Comparison of ENCODE assay signal across 8 cellular contexts in genomic region chr2:127885780-127886592, GRCh38. TPM values are rescaled to one million over a fixed set of nuclear protein-coding genes. Genes with fewer than 3 reads are reported as not detected.
DNase-seq lines count a peak whose midpoint lies in the region; ATAC-seq and TF ChIP-seq lines count a peak whose summit lies in the region.
"Not testable (repeated sequence)": the region's sequence is repeated elsewhere in the genome, so short reads cannot be mapped to it uniquely, and the experiment has no call there.

Gene AMMECR1L, minus strand, starts transcription at chr2:127885956. Its CDS starts 11,722 bp downstream, at chr2:127874234.

- in situ Hi-C loops in Panc1 (cut with HindIII; ENCODE audit: low pct_unique_long_range_greater_than_20kb, low sequenced_read_pairs): not testable (repeated sequence)

- peak within 1 kb of the TSS; percentile 81 to 100 (median 94) for H3K27ac Mint-ChIP-seq in CD8-positive, alpha-beta memory T cell
- peak within 1 kb of the TSS; percentile 71 for H3K27ac Mint-ChIP-seq in endothelial cell (ENCODE audit: unreplicated experiment)

- TF ChIP-seq CTCF in HL-60 (IDR thresholded peaks at IDR 0.05; ENCODE audit: insufficient read depth, low read length); Panc1 (IDR thresholded peaks at IDR 0.05); endothelial cell (IDR thresholded peaks at IDR 0.05; ENCODE audit: unreplicated experiment): not testable (repeated sequence)

- peak within 1 kb of the TSS; percentile 35 for H3K27ac ChIP-seq in CD8-positive, alpha-beta memory T cell (ENCODE audit: low read depth, low read length)
- H3K27ac ChIP-seq in HL-60 (replicated peaks) (peak within 1 kb of the TSS; percentile 82), Panc1 (ENCODE audit: low read length) (peak within 1 kb of the TSS; percentile 88)

- not testable (repeated sequence) for H3K9me3 Mint-ChIP-seq in CD8-positive, alpha-beta memory T cell; endothelial cell (ENCODE audit: unreplicated experiment)

- H3K4me1 ChIP-seq in CD8-positive, alpha-beta memory T cell (ENCODE audit: insufficient read depth, low read length): peaks cover 28% of the 10 kb centered on the region
- H3K4me1 ChIP-seq in Panc1 (ENCODE audit: control insufficient read depth, insufficient read depth, low read length): peaks cover 22% of the 10 kb centered on the region

- intact Hi-C loops in Panc1 (cut with micrococcal nuclease; ENCODE audit: unreplicated experiment): not testable (repeated sequence)

- peak within 1 kb of the TSS; percentile 87 to 98 (median 91) for H3K4me3 Mint-ChIP-seq in CD8-positive, alpha-beta memory T cell
- peak within 1 kb of the TSS; percentile 96 for H3K4me3 Mint-ChIP-seq in endothelial cell (ENCODE audit: unreplicated experiment)

- peak; percentile 62 to 86 (median 82) for DNase-seq in CD8-positive, alpha-beta memory T cell
- peak; percentile 35 to 82 for DNase-seq in HL-60 (ENCODE audit: low read depth in 1 of 2, low spot score in 1 of 2)
- not testable (repeated sequence) for DNase-seq in Panc1 (ENCODE audit: low read depth, low spot score)
- DNase-seq in activated T-cell treated with anti-CD3 and anti-CD28 coated beads for 4 hours: peak; percentile 46
- peak; percentile 72 for DNase-seq in endothelial cell (ENCODE audit: low spot score)
- DNase-seq in mesenteric fat pad (ENCODE audit: low spot score): peak; percentile 92
- peak; percentile 49 for DNase-seq in stimulated activated CD8-positive, alpha-beta memory T cell treated with anti-CD3 and anti-CD28 coated beads, Interleukin-12 subunit alpha, Interleukin-12 subunit beta, amount 100 ng/mL, for 1 hour (ENCODE audit: low read depth)

- H3K27me3 Mint-ChIP-seq in CD8-positive, alpha-beta memory T cell: not testable (repeated sequence)
- H3K27me3 Mint-ChIP-seq in endothelial cell (ENCODE audit: unreplicated experiment): peaks cover 14% of the 10 kb centered on the region

- H3K9me3 ChIP-seq in CD8-positive, alpha-beta memory T cell (ENCODE audit: low read length); Panc1 (ENCODE audit: control insufficient read depth, insufficient read depth, low read depth, low read length): not testable (repeated sequence)

- peaks cover 44 to 57% (median 44%) of the 10 kb centered on the region in 3 donors for H3K4me1 Mint-ChIP-seq in CD8-positive, alpha-beta memory T cell
- H3K4me1 Mint-ChIP-seq in endothelial cell (ENCODE audit: unreplicated experiment): peaks cover 21% of the 10 kb centered on the region

- CTCF ChIA-PET in CD8-positive, alpha-beta memory T cell (lab: Charles Lee); Panc1 (lab: Charles Lee): not testable (repeated sequence)

- H3K4me3 ChIP-seq in CD8-positive, alpha-beta memory T cell (ENCODE audit: low read length): peak within 1 kb of the TSS; percentile 52
- H3K4me3 ChIP-seq in HL-60 (replicated peaks; ENCODE audit: insufficient read depth, low read length) (peak within 1 kb of the TSS; percentile 52), Panc1 (ENCODE audit: low read depth in 2 of 2, low read length in 2 of 2) (peak within 1 kb of the TSS; percentile 71 to 79)

- H3K36me3 ChIP-seq in CD8-positive, alpha-beta memory T cell (ENCODE audit: insufficient read depth, low read length): not testable (repeated sequence)
- H3K36me3 ChIP-seq in Panc1 (ENCODE audit: control insufficient read depth, insufficient read depth, low read length): peaks cover 20% of the 10 kb centered on the region

- not testable (repeated sequence) for BruUV-seq in Panc1 (replicated peaks; lab: Mats Ljungman, UMichigan)

- H3K36me3 Mint-ChIP-seq in CD8-positive, alpha-beta memory T cell: peaks cover 0 to 34% (median 0%) of the 10 kb centered on the region in 3 donors
- H3K36me3 Mint-ChIP-seq in endothelial cell (ENCODE audit: low read depth, unreplicated experiment): peaks cover 17% of the 10 kb centered on the region

- POLR2A ChIA-PET in CD8-positive, alpha-beta memory T cell (lab: Charles Lee): interaction anchor here (1.4 kb wide), 1 partner anchor 75 kb away, joined by 3 read pairs; the partner anchor contains the start of gene WDR33
- POLR2A ChIA-PET in Panc1 (lab: Charles Lee): interaction anchor here (0.6 kb wide), 1 partner anchor 220 kb away, joined by 3 read pairs; no protein-coding TSS in a partner anchor

- ATAC-seq in GM21367 (IDR thresholded peaks at IDR 0.05; ENCODE audit: unreplicated experiment): peak; percentile 84
- peak; percentile 95 for ATAC-seq in Panc1

- not testable (repeated sequence) for H3K27me3 ChIP-seq in CD8-positive, alpha-beta memory T cell (ENCODE audit: insufficient read depth, low read length, poor library complexity, severe bottlenecking); HL-60 (ENCODE audit: insufficient read depth, poor library complexity, severe bottlenecking); Panc1 (ENCODE audit: control insufficient read depth, insufficient read depth, low read length)

RNA-seq across cellular contexts. Expression of gene AMMECR1L, which starts in this region (rescaled TPM):
- total RNA-seq in CD8-positive, alpha-beta memory T cell: 10 to 100 TPM; 23.4 to 24.0 TPM
- polyA plus RNA-seq in CD8-positive, alpha-beta memory T cell: 8.7 TPM
- total RNA-seq in Panc1 (2021; ENCODE audit: unreplicated experiment): 26.5 TPM
- 19.4 TPM for polyA plus RNA-seq in Panc1 (2012; ENCODE audit: insufficient read length)
- total RNA-seq in endothelial cell (ENCODE audit: unreplicated experiment): 26.3 TPM
- total RNA-seq in mesenteric fat pad: 22.0 TPM

Comparison
In these comparisons a context has a peak if more than half of its experiments do, and no peak if none do; other contexts are left out.
1. H3K27ac ChIP-seq: peak in every context shown above with its lines; median percentile 88 in Panc1; 82 in HL-60; 35 in CD8-positive, alpha-beta memory T cell.